Comparison of ENCODE assay signal across 1 cellular context in genomic region chr18:32802606-32803451, GRCh38.
TF ChIP-seq lines count a peak whose summit lies in the region.

No MANE protein-coding gene starts in this region.

TF ChIP-seq in GM23338, 12 proteins besides CTCF, POLR2A, EP300 and RAD21:
- TF ChIP-seq JUNB (IDR thresholded peaks at IDR 0.05; ENCODE audit: unreplicated experiment) (no peak), STAT1 (IDR thresholded peaks at IDR 0.05; ENCODE audit: unreplicated experiment) (no peak), CREB1 (CRISPR knock-in tag; IDR thresholded peaks at IDR 0.05; ENCODE audit: low read depth) (no peak), ZNF114 (CRISPR knock-in tag; IDR thresholded peaks at IDR 0.05) (no peak), EZH2phosphoT487 (IDR thresholded peaks at IDR 0.05; ENCODE audit: unreplicated experiment) (no peak), ZNF331 (CRISPR knock-in tag; IDR thresholded peaks at IDR 0.05; ENCODE audit: low read depth) (no peak), NANOG (IDR thresholded peaks at IDR 0.05; ENCODE audit: borderline replicate concordance) (no peak), EZH2 (IDR thresholded peaks at IDR 0.05; ENCODE audit: low read depth, unreplicated experiment) (no peak), ETS1 (IDR thresholded peaks at IDR 0.05) (no peak), POLR2AphosphoS5 (IDR thresholded peaks at IDR 0.05; ENCODE audit: low read depth) (no peak), REST (IDR thresholded peaks at IDR 0.05; ENCODE audit: unreplicated experiment) (no peak)
- TF ChIP-seq, protein P1, sequence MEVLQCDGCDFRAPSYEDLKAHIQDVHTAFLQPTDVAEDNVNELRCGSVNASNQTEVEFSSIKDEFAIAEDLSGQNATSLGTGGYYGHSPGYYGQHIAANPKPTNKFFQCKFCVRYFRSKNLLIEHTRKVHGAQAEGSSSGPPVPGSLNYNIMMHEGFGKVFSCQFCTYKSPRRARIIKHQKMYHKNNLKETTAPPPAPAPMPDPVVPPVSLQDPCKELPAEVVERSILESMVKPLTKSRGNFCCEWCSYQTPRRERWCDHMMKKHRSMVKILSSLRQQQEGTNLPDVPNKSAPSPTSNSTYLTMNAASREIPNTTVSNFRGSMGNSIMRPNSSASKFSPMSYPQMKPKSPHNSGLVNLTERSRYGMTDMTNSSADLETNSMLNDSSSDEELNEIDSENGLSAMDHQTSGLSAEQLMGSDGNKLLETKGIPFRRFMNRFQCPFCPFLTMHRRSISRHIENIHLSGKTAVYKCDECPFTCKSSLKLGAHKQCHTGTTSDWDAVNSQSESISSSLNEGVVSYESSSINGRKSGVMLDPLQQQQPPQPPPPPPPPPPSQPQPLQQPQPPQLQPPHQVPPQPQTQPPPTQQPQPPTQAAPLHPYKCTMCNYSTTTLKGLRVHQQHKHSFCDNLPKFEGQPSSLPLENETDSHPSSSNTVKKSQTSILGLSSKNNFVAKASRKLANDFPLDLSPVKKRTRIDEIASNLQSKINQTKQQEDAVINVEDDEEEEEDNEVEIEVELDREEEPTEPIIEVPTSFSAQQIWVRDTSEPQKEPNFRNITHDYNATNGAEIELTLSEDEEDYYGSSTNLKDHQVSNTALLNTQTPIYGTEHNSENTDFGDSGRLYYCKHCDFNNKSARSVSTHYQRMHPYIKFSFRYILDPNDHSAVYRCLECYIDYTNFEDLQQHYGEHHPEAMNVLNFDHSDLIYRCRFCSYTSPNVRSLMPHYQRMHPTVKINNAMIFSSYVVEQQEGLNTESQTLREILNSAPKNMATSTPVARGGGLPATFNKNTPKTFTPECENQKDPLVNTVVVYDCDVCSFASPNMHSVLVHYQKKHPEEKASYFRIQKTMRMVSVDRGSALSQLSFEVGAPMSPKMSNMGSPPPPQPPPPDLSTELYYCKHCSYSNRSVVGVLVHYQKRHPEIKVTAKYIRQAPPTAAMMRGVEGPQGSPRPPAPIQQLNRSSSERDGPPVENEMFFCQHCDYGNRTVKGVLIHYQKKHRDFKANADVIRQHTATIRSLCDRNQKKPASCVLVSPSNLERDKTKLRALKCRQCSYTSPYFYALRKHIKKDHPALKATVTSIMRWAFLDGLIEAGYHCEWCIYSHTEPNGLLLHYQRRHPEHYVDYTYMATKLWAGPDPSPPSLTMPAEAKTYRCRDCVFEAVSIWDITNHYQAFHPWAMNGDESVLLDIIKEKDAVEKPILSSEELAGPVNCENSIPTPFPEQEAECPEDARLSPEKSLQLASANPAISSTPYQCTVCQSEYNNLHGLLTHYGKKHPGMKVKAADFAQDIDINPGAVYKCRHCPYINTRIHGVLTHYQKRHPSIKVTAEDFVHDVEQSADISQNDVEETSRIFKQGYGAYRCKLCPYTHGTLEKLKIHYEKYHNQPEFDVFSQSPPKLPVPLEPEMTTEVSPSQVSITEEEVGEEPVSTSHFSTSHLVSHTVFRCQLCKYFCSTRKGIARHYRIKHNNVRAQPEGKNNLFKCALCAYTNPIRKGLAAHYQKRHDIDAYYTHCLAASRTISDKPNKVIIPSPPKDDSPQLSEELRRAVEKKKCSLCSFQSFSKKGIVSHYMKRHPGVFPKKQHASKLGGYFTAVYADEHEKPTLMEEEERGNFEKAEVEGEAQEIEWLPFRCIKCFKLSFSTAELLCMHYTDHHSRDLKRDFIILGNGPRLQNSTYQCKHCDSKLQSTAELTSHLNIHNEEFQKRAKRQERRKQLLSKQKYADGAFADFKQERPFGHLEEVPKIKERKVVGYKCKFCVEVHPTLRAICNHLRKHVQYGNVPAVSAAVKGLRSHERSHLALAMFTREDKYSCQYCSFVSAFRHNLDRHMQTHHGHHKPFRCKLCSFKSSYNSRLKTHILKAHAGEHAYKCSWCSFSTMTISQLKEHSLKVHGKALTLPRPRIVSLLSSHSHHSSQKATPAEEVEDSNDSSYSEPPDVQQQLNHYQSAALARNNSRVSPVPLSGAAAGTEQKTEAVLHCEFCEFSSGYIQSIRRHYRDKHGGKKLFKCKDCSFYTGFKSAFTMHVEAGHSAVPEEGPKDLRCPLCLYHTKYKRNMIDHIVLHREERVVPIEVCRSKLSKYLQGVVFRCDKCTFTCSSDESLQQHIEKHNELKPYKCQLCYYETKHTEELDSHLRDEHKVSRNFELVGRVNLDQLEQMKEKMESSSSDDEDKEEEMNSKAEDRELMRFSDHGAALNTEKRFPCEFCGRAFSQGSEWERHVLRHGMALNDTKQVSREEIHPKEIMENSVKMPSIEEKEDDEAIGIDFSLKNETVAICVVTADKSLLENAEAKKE (CRISPR knock-in tag; IDR thresholded peaks at IDR 0.05) = no peak
